ENCODE assay signal across 8 cellular contexts in the genomic region with DNA sequence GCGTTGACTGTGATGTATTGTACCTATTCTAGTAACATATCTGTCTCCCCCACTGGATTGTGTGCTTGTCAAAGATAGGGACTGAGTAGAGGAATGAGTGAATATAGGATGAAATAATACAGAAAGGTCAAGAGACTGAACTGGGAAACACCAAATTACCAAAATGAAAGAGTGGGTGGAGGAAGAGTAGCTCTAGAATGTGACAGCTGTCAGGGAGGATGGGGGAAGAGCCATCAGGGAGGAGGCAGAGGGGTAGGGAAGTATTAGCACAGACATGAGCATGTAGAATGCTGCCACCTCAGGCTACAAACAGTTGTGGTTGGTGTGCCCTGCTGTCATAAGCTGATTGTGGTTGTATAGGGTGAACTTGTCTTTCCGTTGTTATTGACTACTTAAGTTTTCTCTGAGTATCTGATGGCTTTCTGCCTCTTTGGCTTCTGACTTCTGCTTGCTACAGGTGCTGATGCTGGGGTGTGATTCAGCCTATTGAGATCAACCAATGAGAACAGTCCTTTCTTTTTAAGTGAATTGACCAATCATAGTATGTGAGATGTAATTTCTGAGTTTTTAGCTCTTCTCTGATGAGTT. TPM values are rescaled to one million over a fixed set of nuclear protein-coding genes. Genes with fewer than 3 reads are reported as not detected.
DNase-seq lines count a peak whose midpoint lies in the region; ATAC-seq and TF ChIP-seq lines count a peak whose summit lies in the region.

No MANE protein-coding gene starts in this region.

- peak overlapping the region in 1 of 4 donors; percentile 3 for H3K27ac ChIP-seq in Peyer's patch
- no peak overlapping the region for H3K27ac ChIP-seq in trophoblast cell (ENCODE audit: low read depth, low read length)
- H3K27ac ChIP-seq in uterus, result no peak overlapping the region

- ATAC-seq in GM18870 (IDR thresholded peaks at IDR 0.05; ENCODE audit: unreplicated experiment) (peak; percentile 29), HG02970 (IDR thresholded peaks at IDR 0.05; ENCODE audit: low FRiP score, unreplicated experiment) (peak; percentile 33)

- H2BK12ac ChIP-seq in trophoblast cell (ENCODE audit: low read length), result no peak overlapping the region

- H2BK120ac ChIP-seq in trophoblast cell (ENCODE audit: insufficient read depth, low read length, poor library complexity), result no peak overlapping the region

- H3K9me3 Mint-ChIP-seq in activated T-helper 2 cell treated with anti-CD3 and anti-CD28 coated beads, Interferon-gamma antibody, Interleukin-2, Interleukin-4, amounts not matched to agents 10 μg/mL and 5 μg/mL and 100 μg/mL, durations not matched to agents 14 hours and 24 hours and 36 hours, result no peaks in the 10 kb centered on the region

- peaks cover 3% of the 10 kb centered on the region for H3K36me3 Mint-ChIP-seq in activated T-helper 2 cell treated with anti-CD3 and anti-CD28 coated beads, Interferon-gamma antibody, Interleukin-2, Interleukin-4, amounts not matched to agents 10 μg/mL and 5 μg/mL and 100 μg/mL, durations not matched to agents 14 hours and 24 hours and 36 hours (ENCODE audit: low read depth)

- H4K8ac ChIP-seq in trophoblast cell (ENCODE audit: low read depth, low read length), result no peak overlapping the region

- H3K27me3 ChIP-seq in Peyer's patch (no peaks in the 10 kb centered on the region), trophoblast cell (ENCODE audit: insufficient read depth, low read length) (no peaks in the 10 kb centered on the region), uterus (no peaks in the 10 kb centered on the region), HAP-1 (ENCODE audit: low read depth) (no peaks in the 10 kb centered on the region)

- H3K18ac ChIP-seq in trophoblast cell (ENCODE audit: low read length), result peak overlapping the region; percentile 56

- no peak for TF ChIP-seq POLR2A in Peyer's patch (IDR thresholded peaks at IDR 0.05)
- no peak for TF ChIP-seq POLR2A in uterus (IDR thresholded peaks at IDR 0.05)

- in situ Hi-C loops in HAP-1 (cut with MboI; ENCODE audit: low sequenced_read_pairs), result no loop called here

- H3K14ac ChIP-seq in trophoblast cell (ENCODE audit: low read length), result no peak overlapping the region

- H2BK5ac ChIP-seq in trophoblast cell (ENCODE audit: low read depth, low read length, poor library complexity), result no peak overlapping the region

- H3K79me2 ChIP-seq in trophoblast cell (ENCODE audit: control insufficient read depth, insufficient read depth, low read length, poor library complexity), result peaks cover 17% of the 10 kb centered on the region

- H3K4me3 ChIP-seq in Peyer's patch (no peak overlapping the region), trophoblast cell (ENCODE audit: low read depth, low read length) (no peak overlapping the region), uterus (no peak overlapping the region), HAP-1 (no peak overlapping the region)

- no peak overlapping the region for H3K9ac ChIP-seq in trophoblast cell (ENCODE audit: low read length)

- TF ChIP-seq CTCF in Peyer's patch (IDR thresholded peaks at IDR 0.05), result no peak
- TF ChIP-seq CTCF in uterus (IDR thresholded peaks at IDR 0.05), result no peak

- peak overlapping the region; percentile 70 for H3K27ac Mint-ChIP-seq in activated T-helper 2 cell treated with anti-CD3 and anti-CD28 coated beads, Interferon-gamma antibody, Interleukin-2, Interleukin-4, amounts not matched to agents 10 μg/mL and 5 μg/mL and 100 μg/mL, durations not matched to agents 14 hours and 24 hours and 36 hours

- no peak overlapping the region for H2AK5ac ChIP-seq in trophoblast cell (ENCODE audit: low read length)

- H3K79me1 ChIP-seq in trophoblast cell (ENCODE audit: low read length), result peaks cover 13% of the 10 kb centered on the region

- H3K9me3 ChIP-seq in Peyer's patch (no peaks in the 10 kb centered on the region), trophoblast cell (ENCODE audit: insufficient read depth, low read depth, low read length) (no peaks in the 10 kb centered on the region), uterus (no peaks in the 10 kb centered on the region), HAP-1 (no peaks in the 10 kb centered on the region)

- no CpG with 5 or more reads among the region's 2 CpGs for WGBS in trophoblast cell (ENCODE audit: extremely low coverage, insufficient coverage, insufficient read length)

- H3K4me1 Mint-ChIP-seq in activated T-helper 2 cell treated with anti-CD3 and anti-CD28 coated beads, Interferon-gamma antibody, Interleukin-2, Interleukin-4, amounts not matched to agents 10 μg/mL and 5 μg/mL and 100 μg/mL, durations not matched to agents 14 hours and 24 hours and 36 hours (ENCODE audit: low read depth), result peaks cover 39% of the 10 kb centered on the region

- H3K36me3 ChIP-seq in Peyer's patch (no peaks in the 10 kb centered on the region), trophoblast cell (ENCODE audit: control insufficient read depth in 1 of 2, insufficient read depth in 2 of 2, low read length in 2 of 2) (no peaks in the 10 kb centered on the region), uterus (no peaks in the 10 kb centered on the region), HAP-1 (replicated peaks) (no peaks in the 10 kb centered on the region; the same call in 1 of the 2 replicates)

- no peak overlapping the region for H3K23ac ChIP-seq in trophoblast cell (ENCODE audit: low read length)

- no peaks in the 10 kb centered on the region for H3K27me3 Mint-ChIP-seq in activated T-helper 2 cell treated with anti-CD3 and anti-CD28 coated beads, Interferon-gamma antibody, Interleukin-2, Interleukin-4, amounts not matched to agents 10 μg/mL and 5 μg/mL and 100 μg/mL, durations not matched to agents 14 hours and 24 hours and 36 hours (ENCODE audit: low read depth)

- no peak overlapping the region for H2AFZ ChIP-seq in trophoblast cell (ENCODE audit: insufficient read depth, low read length, poor library complexity)

- H4K12ac ChIP-seq in trophoblast cell (ENCODE audit: low read depth, low read length), result no peak overlapping the region

- H4K91ac ChIP-seq in trophoblast cell (ENCODE audit: low read depth, low read length), result no peak overlapping the region

- H3K4me1 ChIP-seq in Peyer's patch, result peaks cover 0 to 45% (median 5%) of the 10 kb centered on the region in 4 donors
- peaks cover 17 to 21% of the 10 kb centered on the region in 2 experiments for H3K4me1 ChIP-seq in trophoblast cell (ENCODE audit: control insufficient read depth in 1 of 2, insufficient read depth in 2 of 2, low read length in 2 of 2)
- peaks cover 8 to 23% of the 10 kb centered on the region in 2 donors for H3K4me1 ChIP-seq in uterus
- H3K4me1 ChIP-seq in HAP-1, result peaks cover 7% of the 10 kb centered on the region

- DNase-seq in Peyer's patch (peak in 2 of 3 donors; percentile 20 to 52), trophoblast cell (peak; percentile 42 to 72), uterus (no peak), HAP-1 (ENCODE audit: low spot score in 2 of 2) (no peak), NCI-H345 (lab: John Stamatoyannopoulos, UW) (no peak)
- DNase-seq in activated T-helper 2 cell treated with anti-CD3 and anti-CD28 coated beads, Interferon-gamma antibody, Interleukin-2, Interleukin-4, amounts not matched to agents 10 μg/mL and 5 μg/mL and 100 μg/mL, durations not matched to agents 14 hours and 24 hours and 36 hours (ENCODE audit: low spot score), result peak; percentile 63

- H3K4me2 ChIP-seq in trophoblast cell (ENCODE audit: low read length), result no peak overlapping the region

- H3K4me3 Mint-ChIP-seq in activated T-helper 2 cell treated with anti-CD3 and anti-CD28 coated beads, Interferon-gamma antibody, Interleukin-2, Interleukin-4, amounts not matched to agents 10 μg/mL and 5 μg/mL and 100 μg/mL, durations not matched to agents 14 hours and 24 hours and 36 hours (ENCODE audit: low read depth), result peak overlapping the region; percentile 17

- intact Hi-C loops in activated T-helper 2 cell treated with anti-CD3 and anti-CD28 coated beads, Interferon-gamma antibody, Interleukin-2, Interleukin-4, amounts not matched to agents 10 μg/mL and 5 μg/mL and 100 μg/mL, durations not matched to agents 14 hours and 24 hours and 36 hours (cut with micrococcal nuclease), result no loop called here
- intact Hi-C loops in uterus (cut with DNase I; ENCODE audit: low total_unique reads), result no loop called here

- H3K4ac ChIP-seq in trophoblast cell (ENCODE audit: low read depth, low read length), result peak overlapping the region; percentile 39

RNA-seq across cellular contexts. Expression of a gene that starts 5.6 kb away (rescaled TPM):
- total RNA-seq in Peyer's patch, result 10 to 100 TPM; 33.7 to 63.9 (median 47.5) TPM
- total RNA-seq in activated T-helper 2 cell treated with anti-CD3 and anti-CD28 coated beads, Interferon-gamma antibody, Interleukin-2, Interleukin-4, amounts not matched to agents 10 μg/mL and 5 μg/mL and 100 μg/mL, durations not matched to agents 14 hours and 24 hours and 36 hours, result 36.4 and 41.4 TPM in 2 replicates
- polyA plus RNA-seq in trophoblast cell (2013), result 148 and 154 TPM in 2 replicates
- total RNA-seq in uterus, result 100 to 1,000 TPM in 1 of 4 donors, 10 to 100 TPM in 3; 40.5 to 112 (median 54.0) TPM

Comparison
In these comparisons a context has a peak if more than half of its experiments do, and no peak if none do; other contexts are left out.
1. DNase-seq: peak in Peyer's patch (2 of 3), activated T-helper 2 cell treated with anti-CD3 and anti-CD28 coated beads, Interferon-gamma antibody, Interleukin-2, Interleukin-4, amounts not matched to agents 10 μg/mL and 5 μg/mL and 100 μg/mL, durations not matched to agents 14 hours and 24 hours and 36 hours (single experiment) and trophoblast cell (2 of 2); none in uterus (0 of 2), HAP-1 (0 of 2) and NCI-H345 (single experiment).